Comparison of ENCODE assay signal across 1 cellular context in genomic region chr12:48351022-48351708, GRCh38.
A peak's percentile ranks its signal among the peaks of the same experiment; 100 is the strongest.
TF ChIP-seq lines count a peak whose summit lies in the region.

No MANE protein-coding gene starts in this region.

TF ChIP-seq in HepG2, 621 proteins besides CTCF, POLR2A, EP300 and RAD21 (continued from another document and continues in another):
- TF ChIP-seq ZNF691 (CRISPR knock-in tag; IDR thresholded peaks at IDR 0.05; ENCODE audit: borderline replicate concordance, low read depth) (peak; percentile 81), ZNF382 (CRISPR knock-in tag; IDR thresholded peaks at IDR 0.05; ENCODE audit: borderline replicate concordance) (no peak), ONECUT2 (CRISPR knock-in tag; IDR thresholded peaks at IDR 0.05) (no peak), DMAP1 (CRISPR knock-in tag; IDR thresholded peaks at IDR 0.05) (no peak; the same call in 1 of the 2 replicates), ZNF331 (CRISPR knock-in tag; IDR thresholded peaks at IDR 0.05) (no peak), ZNF563 (CRISPR knock-in tag; IDR thresholded peaks at IDR 0.05) (0 out of 2 replicates have a peak, but pooled peaks have one; percentile 36), ZNF639 (CRISPR knock-in tag; conservative IDR thresholded peaks at IDR 0.05) (peak; percentile 41; the same call in 1 of the 2 replicates), YEATS4 (CRISPR knock-in tag; IDR thresholded peaks at IDR 0.05; ENCODE audit: borderline replicate concordance) (peak; percentile 73; the same call in 1 of the 2 replicates), ZNF674 (CRISPR knock-in tag; IDR thresholded peaks at IDR 0.05; ENCODE audit: low read depth) (no peak), KLF11 (CRISPR knock-in tag; IDR thresholded peaks at IDR 0.05) (no peak), ZMAT3 (CRISPR knock-in tag; conservative IDR thresholded peaks at IDR 0.05) (no peak), MAX (IDR thresholded peaks at IDR 0.05) (no peak; the same call in 1 of the 2 replicates), ZNF34 (CRISPR knock-in tag; IDR thresholded peaks at IDR 0.05; ENCODE audit: borderline replicate concordance) (0 out of 2 replicates have a peak, but pooled peaks have one; percentile 43), ZNF549 (CRISPR knock-in tag; IDR thresholded peaks at IDR 0.05) (no peak), ZNF296 (CRISPR knock-in tag; conservative IDR thresholded peaks at IDR 0.05) (no peak), ZNF414 (CRISPR knock-in tag; IDR thresholded peaks at IDR 0.05) (no peak), ZNF841 (CRISPR knock-in tag; IDR thresholded peaks at IDR 0.05; ENCODE audit: borderline replicate concordance) (no peak), ZNF784 (CRISPR knock-in tag; IDR thresholded peaks at IDR 0.05; ENCODE audit: borderline replicate concordance) (no peak), PAWR (CRISPR knock-in tag; IDR thresholded peaks at IDR 0.05; ENCODE audit: borderline replicate concordance) (no peak), ZNF143 (CRISPR knock-in tag; IDR thresholded peaks at IDR 0.05) (no peak), ZKSCAN8 (CRISPR knock-in tag; IDR thresholded peaks at IDR 0.05; ENCODE audit: borderline replicate concordance) (no peak), ZZZ3 (CRISPR knock-in tag; IDR thresholded peaks at IDR 0.05; ENCODE audit: borderline replicate concordance) (no peak), BRCA1 (CRISPR knock-in tag; IDR thresholded peaks at IDR 0.05) (no peak), ZMYM3 (CRISPR knock-in tag; IDR thresholded peaks at IDR 0.05) (0 out of 2 replicates have a peak, but pooled peaks have one; percentile 38), PRMT3 (CRISPR knock-in tag; IDR thresholded peaks at IDR 0.05; ENCODE audit: borderline replicate concordance, low read depth) (no peak), ASH2L (IDR thresholded peaks at IDR 0.05; ENCODE audit: insufficient read length, low read depth, low read length) (no peak), KIAA2018 (CRISPR knock-in tag; IDR thresholded peaks at IDR 0.05; ENCODE audit: borderline replicate concordance) (no peak), YEATS2 (CRISPR knock-in tag; IDR thresholded peaks at IDR 0.05; ENCODE audit: borderline replicate concordance) (peak; percentile 48; the same call in 1 of the 2 replicates), DNMT1 (CRISPR knock-in tag; IDR thresholded peaks at IDR 0.05) (no peak), PTBP1 (IDR thresholded peaks at IDR 0.05; ENCODE audit: low read depth, low read length, poor library complexity, severe bottlenecking) (no peak), UBTF (CRISPR knock-in tag; IDR thresholded peaks at IDR 0.05) (no peak), USF2 (IDR thresholded peaks at IDR 0.05; ENCODE audit: low read depth, low read length) (no peak), USF2 (CRISPR knock-in tag; IDR thresholded peaks at IDR 0.05; ENCODE audit: borderline replicate concordance) (no peak), ETS1 (CRISPR knock-in tag; IDR thresholded peaks at IDR 0.05) (no peak), ZNF24 (IDR thresholded peaks at IDR 0.05) (no peak)
